8 cellular contexts compared by ENCODE assay signal in the genomic region with DNA sequence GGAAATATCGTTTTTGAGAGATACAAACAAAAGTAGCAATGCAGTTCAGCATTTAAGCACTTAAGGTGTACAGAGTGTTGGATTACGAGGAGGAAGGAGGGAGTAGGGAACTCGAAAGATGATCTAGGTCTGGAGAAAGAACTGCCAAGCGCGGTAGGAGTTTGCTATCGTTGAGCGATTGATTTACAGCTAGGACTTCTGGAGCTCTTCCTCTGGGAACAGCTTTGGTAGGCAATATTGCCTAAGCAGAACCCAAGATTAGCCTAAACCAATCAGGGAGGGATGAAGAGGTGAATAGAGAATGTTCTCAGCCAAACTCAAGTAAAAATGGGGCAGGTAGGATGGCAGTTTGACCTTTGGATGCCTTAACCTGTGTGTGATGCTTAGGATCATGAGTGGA. TPM values are rescaled to one million over a fixed set of nuclear protein-coding genes. Genes with fewer than 3 reads are reported as not detected.
A peak's percentile ranks its signal among the peaks of the same experiment; 100 is the strongest.
DNase-seq lines count a peak whose midpoint lies in the region; ATAC-seq, FAIRE-seq and TF ChIP-seq lines count a peak whose summit lies in the region.

No MANE protein-coding gene starts in this region.

- DNase-seq in activated T-cell treated with anti-CD3 and anti-CD28 coated beads, Interleukin-2, amount 50 U/mL, for 72 hours: no peak
- no peak for DNase-seq in activated T-cell treated with anti-CD3 and anti-CD28 coated beads, Interleukin-2, amount 50 U/mL, for 48 hours
- no peak for DNase-seq in activated naive CD8-positive, alpha-beta T cell treated with anti-CD3 and anti-CD28 coated beads, Interleukin-2, amount 10 ng/mL, durations not matched to agents 7 days and 5 days
- DNase-seq in HepG2 (ENCODE audit: low spot score) (no peak), type B pancreatic cell (ENCODE audit: extremely low spot score, unreplicated experiment) (no peak), GM19240 (ENCODE audit: insufficient read length, low spot score) (no peak), D341Med (ENCODE audit: low spot score) (no peak)

- peaks cover 1 to 3% of the 10 kb centered on the region in 2 experiments; a peak in 2 of 5 replicates for H3K36me3 ChIP-seq in HepG2 (replicated peaks in 1 of 2; ENCODE audit: control insufficient read depth in 1 of 2, insufficient read depth in 2 of 2, low read length in 2 of 2)

- peak overlapping the region; percentile 98 to 100 for H3K4me3 Mint-ChIP-seq in activated T-cell treated with anti-CD3 and anti-CD28 coated beads, Interleukin-2, amount 50 U/mL, for 72 hours
- peak overlapping the region; percentile 97 for H3K4me3 Mint-ChIP-seq in activated naive CD8-positive, alpha-beta T cell treated with anti-CD3 and anti-CD28 coated beads, Interleukin-2, amount 10 ng/mL, durations not matched to agents 7 days and 5 days
- H3K4me3 Mint-ChIP-seq in type B pancreatic cell: peak overlapping the region; percentile 94

- WGBS in HepG2 (ENCODE audit: low lambda C conversion rate): 3% methylated on average over 7 of the region's 7 CpGs

- peak overlapping the region; percentile 97 for H3K27ac Mint-ChIP-seq in activated T-cell treated with anti-CD3 and anti-CD28 coated beads, Interleukin-2, amount 50 U/mL, for 72 hours
- peak overlapping the region; percentile 61 for H3K27ac Mint-ChIP-seq in activated naive CD8-positive, alpha-beta T cell treated with anti-CD3 and anti-CD28 coated beads, Interleukin-2, amount 10 ng/mL, durations not matched to agents 7 days and 5 days
- peak overlapping the region; percentile 88 for H3K27ac Mint-ChIP-seq in type B pancreatic cell

- ATAC-seq in activated T-cell treated with anti-CD3 and anti-CD28 coated beads, Interleukin-2, amount 50 U/mL, for 72 hours (replicated peaks in 1 of 2): no peak
- no peak for ATAC-seq in activated naive CD8-positive, alpha-beta T cell treated with anti-CD3 and anti-CD28 coated beads, Interleukin-2, amount 10 ng/mL, durations not matched to agents 7 days and 5 days (ENCODE audit: low read depth)
- ATAC-seq in HepG2 (no peak), HG03565 (IDR thresholded peaks at IDR 0.05; ENCODE audit: unreplicated experiment) (no peak)

- H3K9ac ChIP-seq in HepG2 (ENCODE audit: insufficient read depth, low read depth, low read length): peak overlapping the region; percentile 90

- no peaks in the 10 kb centered on the region; a peak in 1 of 5 replicates for H3K27me3 ChIP-seq in HepG2 (ENCODE audit: control insufficient read depth in 1 of 2, insufficient read depth in 2 of 2, low read length in 2 of 2)

- H3K4me2 ChIP-seq in HepG2 (ENCODE audit: low read depth, low read length): peak overlapping the region; percentile 96

- no peak overlapping the region for H2AFZ ChIP-seq in HepG2 (ENCODE audit: low read length)

- TF ChIP-seq RAD21 in HepG2 (CRISPR knock-in tag; IDR thresholded peaks at IDR 0.05): no peak

- POLR2A ChIA-PET in activated naive CD8-positive, alpha-beta T cell treated with anti-CD3 and anti-CD28 coated beads, Interleukin-2, amount 10 ng/mL, durations not matched to agents 7 days and 5 days (lab: Charles Lee): interaction anchor here (0.6 to 3.0 kb wide), 9 partner anchors 9 to 376 kb away, joined by 3 to 20 read pairs (median 12); a partner anchor contains a TSS
- POLR2A ChIA-PET in HepG2 (lab: Yijun Ruan, JAX): interaction anchor here (1.6 to 5.3 kb wide), 5 partner anchors 14 to 67 kb away, joined by 4 to 62 read pairs (median 9); a partner anchor contains a TSS

- peaks cover 14% of the 10 kb centered on the region for H4K20me1 ChIP-seq in HepG2 (ENCODE audit: insufficient read depth, low read length)

- H3K9me3 ChIP-seq in HepG2 (ENCODE audit: low read length): no peaks in the 10 kb centered on the region

- intact Hi-C loops in HepG2 (cut with micrococcal nuclease; ENCODE audit: unreplicated experiment): no loop called here

- H3K36me3 Mint-ChIP-seq in activated T-cell treated with anti-CD3 and anti-CD28 coated beads, Interleukin-2, amount 50 U/mL, for 72 hours (ENCODE audit: insufficient read depth in 2 of 2): peaks cover 7 to 17% of the 10 kb centered on the region in 2 donors
- peaks cover 12% of the 10 kb centered on the region for H3K36me3 Mint-ChIP-seq in activated naive CD8-positive, alpha-beta T cell treated with anti-CD3 and anti-CD28 coated beads, Interleukin-2, amount 10 ng/mL, durations not matched to agents 7 days and 5 days
- peaks cover 13% of the 10 kb centered on the region for H3K36me3 Mint-ChIP-seq in type B pancreatic cell

- TF ChIP-seq EP300 in HepG2 (IDR thresholded peaks at IDR 0.05; ENCODE audit: low read depth in 2 of 2, low read length in 2 of 2) (no peak), HepG2 (CRISPR knock-in tag; IDR thresholded peaks at IDR 0.05; ENCODE audit: borderline replicate concordance) (no peak)

- peaks cover 38% of the 10 kb centered on the region for H3K79me2 ChIP-seq in HepG2 (ENCODE audit: insufficient read depth, low read length)

- TF ChIP-seq POLR2A in HepG2 (IDR thresholded peaks at IDR 0.05; ENCODE audit: insufficient read depth in 1 of 2, low read depth in 2 of 2, low read length in 2 of 2): no peak

- H3K9me3 Mint-ChIP-seq in activated T-cell treated with anti-CD3 and anti-CD28 coated beads, Interleukin-2, amount 50 U/mL, for 72 hours: no peaks in the 10 kb centered on the region
- no peaks in the 10 kb centered on the region for H3K9me3 Mint-ChIP-seq in activated naive CD8-positive, alpha-beta T cell treated with anti-CD3 and anti-CD28 coated beads, Interleukin-2, amount 10 ng/mL, durations not matched to agents 7 days and 5 days
- no peaks in the 10 kb centered on the region for H3K9me3 Mint-ChIP-seq in type B pancreatic cell

- peaks cover 48% of the 10 kb centered on the region for H3K4me1 Mint-ChIP-seq in activated T-cell treated with anti-CD3 and anti-CD28 coated beads, Interleukin-2, amount 50 U/mL, for 72 hours (ENCODE audit: low read depth)
- peaks cover 50% of the 10 kb centered on the region for H3K4me1 Mint-ChIP-seq in activated naive CD8-positive, alpha-beta T cell treated with anti-CD3 and anti-CD28 coated beads, Interleukin-2, amount 10 ng/mL, durations not matched to agents 7 days and 5 days
- H3K4me1 Mint-ChIP-seq in type B pancreatic cell (ENCODE audit: unreplicated experiment): peaks cover 40% of the 10 kb centered on the region

- FAIRE-seq in HepG2 (lab: Jason Lieb, UNC): no peak

- peak overlapping the region; percentile 84 to 86 (median 85) for H3K4me3 ChIP-seq in HepG2 (replicated peaks in 1 of 3; ENCODE audit: insufficient read depth in 1 of 3, low read depth in 2 of 3, low read length in 3 of 3)

- BruUV-seq in HepG2 (replicated peaks; lab: Mats Ljungman, UMichigan): no TSS peak

- CTCF ChIA-PET in HepG2 (lab: Yijun Ruan, JAX; ENCODE audit: low intra/inter-chr PET ratio, low total read pairs): no interaction called here

- peaks cover 13% of the 10 kb centered on the region for H3K27me3 Mint-ChIP-seq in activated T-cell treated with anti-CD3 and anti-CD28 coated beads, Interleukin-2, amount 50 U/mL, for 72 hours (ENCODE audit: low read depth)
- H3K27me3 Mint-ChIP-seq in activated naive CD8-positive, alpha-beta T cell treated with anti-CD3 and anti-CD28 coated beads, Interleukin-2, amount 10 ng/mL, durations not matched to agents 7 days and 5 days: peaks cover 11% of the 10 kb centered on the region
- H3K27me3 Mint-ChIP-seq in type B pancreatic cell: peaks cover 14% of the 10 kb centered on the region

- TF ChIP-seq CTCF in HepG2 (CRISPR knock-in tag; IDR thresholded peaks at IDR 0.05) (no peak), type B pancreatic cell (conservative IDR thresholded peaks at IDR 0.05) (no peak)

- peak overlapping the region; percentile 76 for H3K27ac ChIP-seq in HepG2 (ENCODE audit: extremely low read length, insufficient read depth, low read length)

- in situ Hi-C loops in HepG2 (cut with HindIII; ENCODE audit: extremely low pct_ligation_motif_present, low pct_unique_long_range_greater_than_20kb): no loop called here

- H3K4me1 ChIP-seq in HepG2 (ENCODE audit: insufficient read depth, low read length): peaks cover 36% of the 10 kb centered on the region

RNA-seq across cellular contexts. Expression of a gene that starts 1.0 kb away (rescaled TPM):
- total RNA-seq in activated T-cell treated with anti-CD3 and anti-CD28 coated beads, Interleukin-2, amount 50 U/mL, for 72 hours: 10 to 100 TPM; 86.8 to 91.6 TPM
- total RNA-seq in activated naive CD8-positive, alpha-beta T cell treated with anti-CD3 and anti-CD28 coated beads, Interleukin-2, amount 10 ng/mL, durations not matched to agents 7 days and 5 days: 100 to 1,000 TPM; 119 to 123 TPM
- 222 and 227 TPM in 2 replicates for total RNA-seq in HepG2 (2016; rRNA removed; fragmentation: Illumina TruSeq; extraction: Trizol)
- 77.4 and 77.5 TPM in 2 replicates for total RNA-seq in HepG2 (2016; cell fraction: cytosol; rRNA removed; fragmentation: Illumina TruSeq; extraction: Trizol; ENCODE audit: low read depth)
- 223 and 230 TPM in 2 replicates for total RNA-seq in HepG2 (2016; cell fraction: insoluble cytoplasmic fraction; rRNA removed; fragmentation: Illumina TruSeq; extraction: Trizol)
- 134 and 142 TPM in 2 replicates for total RNA-seq in HepG2 (2016; cell fraction: membrane; rRNA removed; fragmentation: Illumina TruSeq; extraction: Trizol)
- total RNA-seq in HepG2 (2016; cell fraction: nucleus; rRNA removed; fragmentation: Illumina TruSeq; extraction: Trizol): 66.4 and 74.6 TPM in 2 replicates
- 110 and 143 TPM in 2 replicates for polyA plus RNA-seq in HepG2 (2011; rRNA removed)
- polyA plus RNA-seq in HepG2 (2011; cell fraction: cytosol; rRNA removed): 131 and 141 TPM in 2 replicates
- 33.5 and 40.0 TPM in 2 replicates for polyA plus RNA-seq in HepG2 (2011; cell fraction: nucleus; rRNA removed)
- 138 and 142 TPM in 2 replicates for polyA plus RNA-seq in HepG2 (2012)
- polyA plus RNA-seq in HepG2 (2016; cell fraction: cytosol; fragmentation: Illumina TruSeq; extraction: Trizol; ENCODE audit: low read depth): 80.6 and 83.8 TPM in 2 replicates
- polyA plus RNA-seq in HepG2 (2016; cell fraction: insoluble cytoplasmic fraction; fragmentation: Illumina TruSeq; extraction: Trizol; ENCODE audit: low read depth): 243 and 252 TPM in 2 replicates
- polyA plus RNA-seq in HepG2 (2016; cell fraction: membrane; fragmentation: Illumina TruSeq; extraction: Trizol; ENCODE audit: low read depth): 122 and 129 TPM in 2 replicates
- 116 and 119 TPM in 2 replicates for polyA plus RNA-seq in HepG2 (2016; cell fraction: nucleus; fragmentation: Illumina TruSeq; extraction: Trizol; ENCODE audit: insufficient read depth, low read depth)
- polyA minus RNA-seq in HepG2 (2011; rRNA and poly(A)+ RNA removed; ENCODE audit: low replicate concordance): 57.2 and 96.3 TPM in 2 replicates
- polyA minus RNA-seq in HepG2 (2011; cell fraction: cytosol; rRNA and poly(A)+ RNA removed): 62.5 and 79.0 TPM in 2 replicates
- 17.6 and 26.5 TPM in 2 replicates for polyA minus RNA-seq in HepG2 (2011; cell fraction: nucleus; rRNA and poly(A)+ RNA removed)
- total RNA-seq in type B pancreatic cell (ENCODE audit: low replicate concordance): 220 and 233 TPM in 2 replicates

RNA-seq across cellular contexts. Expression of a gene that starts 22.5 kb away (rescaled TPM):
- under 1 TPM in 1 of 2 donors, not detected in 1; 0.12 TPM for total RNA-seq in activated T-cell treated with anti-CD3 and anti-CD28 coated beads, Interleukin-2, amount 50 U/mL, for 72 hours
- under 1 TPM; 0.14 to 0.26 TPM for total RNA-seq in activated naive CD8-positive, alpha-beta T cell treated with anti-CD3 and anti-CD28 coated beads, Interleukin-2, amount 10 ng/mL, durations not matched to agents 7 days and 5 days
- total RNA-seq in HepG2 (2016; rRNA removed; fragmentation: Illumina TruSeq; extraction: Trizol): not detected in 2 replicates
- total RNA-seq in HepG2 (2016; cell fraction: cytosol; rRNA removed; fragmentation: Illumina TruSeq; extraction: Trizol; ENCODE audit: low read depth): not detected in 2 replicates
- total RNA-seq in HepG2 (2016; cell fraction: insoluble cytoplasmic fraction; rRNA removed; fragmentation: Illumina TruSeq; extraction: Trizol): not detected in 2 replicates
- not detected in 2 replicates for total RNA-seq in HepG2 (2016; cell fraction: membrane; rRNA removed; fragmentation: Illumina TruSeq; extraction: Trizol)
- not detected in 2 replicates for total RNA-seq in HepG2 (2016; cell fraction: nucleus; rRNA removed; fragmentation: Illumina TruSeq; extraction: Trizol)
- not detected in 2 replicates for polyA plus RNA-seq in HepG2 (2011; rRNA removed)
- 0.04 TPM in 1 of 2 replicates, not detected in the other for polyA plus RNA-seq in HepG2 (2011; cell fraction: cytosol; rRNA removed)
- 0.07 TPM in 1 of 2 replicates, not detected in the other for polyA plus RNA-seq in HepG2 (2011; cell fraction: nucleus; rRNA removed)
- polyA plus RNA-seq in HepG2 (2012): not detected in 2 replicates
- not detected in 2 replicates for polyA plus RNA-seq in HepG2 (2016; cell fraction: cytosol; fragmentation: Illumina TruSeq; extraction: Trizol; ENCODE audit: low read depth)
- not detected in 2 replicates for polyA plus RNA-seq in HepG2 (2016; cell fraction: insoluble cytoplasmic fraction; fragmentation: Illumina TruSeq; extraction: Trizol; ENCODE audit: low read depth)
- polyA plus RNA-seq in HepG2 (2016; cell fraction: membrane; fragmentation: Illumina TruSeq; extraction: Trizol; ENCODE audit: low read depth): not detected in 2 replicates
- not detected in 2 replicates for polyA plus RNA-seq in HepG2 (2016; cell fraction: nucleus; fragmentation: Illumina TruSeq; extraction: Trizol; ENCODE audit: insufficient read depth, low read depth)
- not detected in 2 replicates for polyA minus RNA-seq in HepG2 (2011; rRNA and poly(A)+ RNA removed; ENCODE audit: low replicate concordance)
- not detected in 2 replicates for polyA minus RNA-seq in HepG2 (2011; cell fraction: cytosol; rRNA and poly(A)+ RNA removed)
- polyA minus RNA-seq in HepG2 (2011; cell fraction: nucleus; rRNA and poly(A)+ RNA removed): not detected in 2 replicates
- not detected in 2 replicates for total RNA-seq in type B pancreatic cell (ENCODE audit: low replicate concordance)

RNA-seq across cellular contexts. Expression of a gene that starts 55.2 kb away (rescaled TPM):
- total RNA-seq in activated T-cell treated with anti-CD3 and anti-CD28 coated beads, Interleukin-2, amount 50 U/mL, for 72 hours: 10 to 100 TPM; 17.7 to 22.7 TPM
- 10 to 100 TPM; 56.5 to 58.1 TPM for total RNA-seq in activated naive CD8-positive, alpha-beta T cell treated with anti-CD3 and anti-CD28 coated beads, Interleukin-2, amount 10 ng/mL, durations not matched to agents 7 days and 5 days
- 0.27 and 0.42 TPM in 2 replicates for total RNA-seq in HepG2 (2016; rRNA removed; fragmentation: Illumina TruSeq; extraction: Trizol)
- total RNA-seq in HepG2 (2016; cell fraction: cytosol; rRNA removed; fragmentation: Illumina TruSeq; extraction: Trizol; ENCODE audit: low read depth): not detected in 2 replicates
- 0.50 and 0.52 TPM in 2 replicates for total RNA-seq in HepG2 (2016; cell fraction: insoluble cytoplasmic fraction; rRNA removed; fragmentation: Illumina TruSeq; extraction: Trizol)
- 0.21 and 0.40 TPM in 2 replicates for total RNA-seq in HepG2 (2016; cell fraction: membrane; rRNA removed; fragmentation: Illumina TruSeq; extraction: Trizol)
- total RNA-seq in HepG2 (2016; cell fraction: nucleus; rRNA removed; fragmentation: Illumina TruSeq; extraction: Trizol): 0.19 TPM in 1 of 2 replicates, not detected in the other
- polyA plus RNA-seq in HepG2 (2011; rRNA removed): 0.08 and 0.29 TPM in 2 replicates
- polyA plus RNA-seq in HepG2 (2011; cell fraction: cytosol; rRNA removed): 0.07 and 0.22 TPM in 2 replicates
- polyA plus RNA-seq in HepG2 (2011; cell fraction: nucleus; rRNA removed): 0.07 TPM in 1 of 2 replicates, not detected in the other
- 0.21 TPM in 1 of 2 replicates, not detected in the other for polyA plus RNA-seq in HepG2 (2012)
- 0.07 and 0.14 TPM in 2 replicates for polyA plus RNA-seq in HepG2 (2016; cell fraction: cytosol; fragmentation: Illumina TruSeq; extraction: Trizol; ENCODE audit: low read depth)
- 0.35 and 0.75 TPM in 2 replicates for polyA plus RNA-seq in HepG2 (2016; cell fraction: insoluble cytoplasmic fraction; fragmentation: Illumina TruSeq; extraction: Trizol; ENCODE audit: low read depth)
- polyA plus RNA-seq in HepG2 (2016; cell fraction: membrane; fragmentation: Illumina TruSeq; extraction: Trizol; ENCODE audit: low read depth): 0.18 and 0.30 TPM in 2 replicates
- 0.25 and 0.44 TPM in 2 replicates for polyA plus RNA-seq in HepG2 (2016; cell fraction: nucleus; fragmentation: Illumina TruSeq; extraction: Trizol; ENCODE audit: insufficient read depth, low read depth)
- 0.23 TPM in 1 of 2 replicates, not detected in the other for polyA minus RNA-seq in HepG2 (2011; rRNA and poly(A)+ RNA removed; ENCODE audit: low replicate concordance)
- polyA minus RNA-seq in HepG2 (2011; cell fraction: cytosol; rRNA and poly(A)+ RNA removed): not detected in 2 replicates
- polyA minus RNA-seq in HepG2 (2011; cell fraction: nucleus; rRNA and poly(A)+ RNA removed): not detected in 2 replicates
- total RNA-seq in type B pancreatic cell (ENCODE audit: low replicate concordance): 4.6 and 17.8 TPM in 2 replicates
